ENCODE assay signal across 8 cellular contexts in genomic region chr12:46268349-46268616, GRCh38. TPM values are rescaled to one million over a fixed set of nuclear protein-coding genes. Genes with fewer than 3 reads are reported as not detected.
DNase-seq lines count a peak whose midpoint lies in the region; ATAC-seq and TF ChIP-seq lines count a peak whose summit lies in the region.

No MANE protein-coding gene starts in this region.

- H3K4me3 ChIP-seq in astrocyte of the spinal cord (ENCODE audit: low read depth, low read length) (peak overlapping the region; percentile 64), lower leg skin (ENCODE audit: low read depth, poor library complexity, severe bottlenecking) (peak overlapping the region; percentile 60), aorta (ENCODE audit: low read length in 2 of 2) (peak overlapping the region; percentile 16 to 58)

- no peak overlapping the region for H3K4me3 Mint-ChIP-seq in stimulated activated naive CD8-positive, alpha-beta T cell treated with anti-CD3 and anti-CD28 coated beads, Interleukin-15, amount 100 ng/mL, for 72 hours

- H3K27ac ChIP-seq in aorta (ENCODE audit: low read depth in 1 of 2, low read length in 2 of 2), result no peak overlapping the region

- no peak overlapping the region for H3K27ac Mint-ChIP-seq in stimulated activated naive CD8-positive, alpha-beta T cell treated with anti-CD3 and anti-CD28 coated beads, Interleukin-15, amount 100 ng/mL, for 72 hours

- H3K27me3 Mint-ChIP-seq in stimulated activated naive CD8-positive, alpha-beta T cell treated with anti-CD3 and anti-CD28 coated beads, Interleukin-15, amount 100 ng/mL, for 72 hours, result no peaks in the 10 kb centered on the region

- intact Hi-C loops in lower leg skin (cut with DNase I; ENCODE audit: low total_unique reads) (no loop called here), aorta (cut with DNase I) (loop anchor here in 1 of 2 donors (5.0 kb wide), 2 partner anchors 46 to 106 kb away; no protein-coding TSS in a partner anchor)

- WGBS in lower leg skin, 2 donors, result 0 to 1% methylated on average over 16 of the region's 16 CpGs
- WGBS in aorta, 2 donors, result 0% methylated on average over 16 of the region's 16 CpGs

- H3K4me1 Mint-ChIP-seq in stimulated activated naive CD8-positive, alpha-beta T cell treated with anti-CD3 and anti-CD28 coated beads, Interleukin-15, amount 100 ng/mL, for 72 hours, result peaks cover 39% of the 10 kb centered on the region

- no peaks in the 10 kb centered on the region for H3K9me3 ChIP-seq in aorta (ENCODE audit: control insufficient read depth, low read length)

- no peak for DNase-seq in stimulated activated naive CD8-positive, alpha-beta T cell treated with anti-CD3 and anti-CD28 coated beads, Interleukin-15, amount 100 ng/mL, for 72 hours
- no peak for DNase-seq in stimulated activated naive CD8-positive, alpha-beta T cell treated with anti-CD3 and anti-CD28 coated beads, Interleukin-15, Interleukin-2, amounts not matched to agents 100 U/mL and 50 U/mL, for 24 hours
- DNase-seq in astrocyte of the spinal cord (ENCODE audit: low read depth, low spot score), result no peak
- DNase-seq in lower leg skin (ENCODE audit: low spot score in 2 of 2), result no peak
- DNase-seq in aorta, result peak in 1 of 2 donors; percentile 77
- no peak for DNase-seq in SK-N-DZ (ENCODE audit: low spot score)
- DNase-seq in NCI-H1436 treated with DMSO at 0.1 percent for 48 hours (lab: John Stamatoyannopoulos, UW), result no peak

- ATAC-seq in stimulated activated naive CD8-positive, alpha-beta T cell treated with anti-CD3 and anti-CD28 coated beads, Interleukin-15, amount 100 ng/mL, for 72 hours, result peak; percentile 0
- ATAC-seq in stimulated activated naive CD8-positive, alpha-beta T cell treated with anti-CD3 and anti-CD28 coated beads, Interleukin-15, Interleukin-2, amounts not matched to agents 100 U/mL and 50 U/mL, for 24 hours, result no peak
- peak; percentile 34 for ATAC-seq in aorta (ENCODE audit: low FRiP score)
- ATAC-seq in HG02623 (IDR thresholded peaks at IDR 0.05; ENCODE audit: unreplicated experiment), result no peak

- no peaks in the 10 kb centered on the region for H3K36me3 ChIP-seq in aorta (ENCODE audit: control insufficient read depth in 1 of 2, insufficient read depth in 2 of 2, low read length in 1 of 2)

- no peaks in the 10 kb centered on the region for H3K27me3 ChIP-seq in aorta (ENCODE audit: control insufficient read depth in 1 of 2, insufficient read depth in 2 of 2, low read length in 1 of 2)

- TF ChIP-seq CTCF in astrocyte of the spinal cord (IDR thresholded peaks at IDR 0.05; ENCODE audit: low read depth, low read length) (no peak), lower leg skin (IDR thresholded peaks at IDR 0.05) (no peak)

- H3K9me3 Mint-ChIP-seq in stimulated activated naive CD8-positive, alpha-beta T cell treated with anti-CD3 and anti-CD28 coated beads, Interleukin-15, amount 100 ng/mL, for 72 hours, result no peaks in the 10 kb centered on the region

- in situ Hi-C loops in astrocyte of the spinal cord (cut with HindIII; ENCODE audit: low sequenced_read_pairs), result no loop called here

- no peak for TF ChIP-seq POLR2A in lower leg skin (IDR thresholded peaks at IDR 0.05)

- no peaks in the 10 kb centered on the region for H3K4me1 ChIP-seq in aorta (ENCODE audit: control insufficient read depth in 1 of 2, insufficient read depth in 2 of 2, low read length in 2 of 2)

RNA-seq across cellular contexts. Expression of gene SLC38A1, which starts 0.6 kb away (rescaled TPM):
- total RNA-seq in lower leg skin (100 to 1,000 TPM in 2 of 4 donors, 10 to 100 TPM in 2; 87.3 to 118 (median 102) TPM), aorta (10 to 100 TPM; 30.8 to 66.2 TPM)
- 1 to 10 TPM; 4.2 to 4.5 TPM for polyA plus RNA-seq in aorta
- 76.3 and 94.1 TPM in 2 replicates for polyA plus RNA-seq in SK-N-DZ (2014; cell fraction: cytosol; rRNA removed)
- 88.1 and 118 TPM in 2 replicates for polyA plus RNA-seq in SK-N-DZ (2014; cell fraction: nucleus; rRNA removed)

Comparison
In these comparisons a context has a peak if more than half of its experiments do, and no peak if none do; other contexts are left out.
1. ATAC-seq: peak in stimulated activated naive CD8-positive, alpha-beta T cell treated with anti-CD3 and anti-CD28 coated beads, Interleukin-15, amount 100 ng/mL, for 72 hours (single experiment) and aorta (single experiment); none in stimulated activated naive CD8-positive, alpha-beta T cell treated with anti-CD3 and anti-CD28 coated beads, Interleukin-15, Interleukin-2, amounts not matched to agents 100 U/mL and 50 U/mL, for 24 hours (single experiment) and HG02623 (single experiment).
2. Peak in every context shown above with its lines, with median percentiles within 50 percentile points of each other: H3K4me3 ChIP-seq.